In the genomic region with DNA sequence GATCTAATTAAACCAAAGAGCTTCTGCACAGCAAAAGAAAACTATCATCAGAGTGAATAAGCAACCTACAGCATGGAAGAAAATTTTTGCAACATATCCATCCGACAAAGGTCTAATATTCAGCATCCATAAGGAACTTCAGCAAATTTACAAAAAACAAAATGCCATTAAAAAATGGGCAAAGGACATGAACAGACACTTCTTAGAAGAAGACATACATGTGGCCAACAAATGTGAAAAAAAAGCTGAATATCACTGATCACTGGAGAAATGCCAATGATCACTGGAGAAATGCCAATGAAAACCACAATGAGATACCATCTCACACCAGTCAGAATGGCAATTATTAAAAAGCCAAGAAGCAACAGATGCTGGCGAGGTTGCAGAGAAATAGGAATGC, we compare ENCODE assay signal across 29 cellular contexts.
"Had no signal": no experiment of that assay in that cellular context is flagged by ENCODE, and none has a peak within 500 bp of the region (broad histone marks: within the 10 kb centered on the region; RNA-seq: fewer than 3 reads in every experiment).

No MANE protein-coding gene starts in this region.

- H3K27ac Mint-ChIP-seq: activated B cell treated with CpG ODN at 0.5 μM for 24 hours; activated CD8-positive, alpha-beta T cell treated with anti-CD3 and anti-CD28 coated beads for 36 hours; activated naive CD8-positive, alpha-beta T cell; activated T-helper 17 cell treated with anti-CD3 and anti-CD28 coated beads, Interleukin-2, amount 50 U/mL, for 72 hours; effector memory CD8-positive, alpha-beta T cell; T-helper 17 cell; T-helper 2 cell treated with Interferon-gamma antibody and Interleukin-4, amounts not matched to agents 5 μg/mL and 100 μg/mL, for 36 hours had no signal

- H3K4me3 Mint-ChIP-seq: activated B cell treated with CpG ODN at 0.5 μM for 24 hours; activated CD8-positive, alpha-beta T cell treated with anti-CD3 and anti-CD28 coated beads for 36 hours; activated naive CD8-positive, alpha-beta T cell; activated T-cell treated with anti-CD3 and anti-CD28 coated beads, Interleukin-2, amount 50 U/mL, for 4 hours; activated T-helper 17 cell treated with anti-CD3 and anti-CD28 coated beads, Interleukin-2, amount 50 U/mL, for 72 hours; effector memory CD8-positive, alpha-beta T cell; T-helper 17 cell; T-helper 2 cell treated with Interferon-gamma antibody and Interleukin-4, amounts not matched to agents 5 μg/mL and 100 μg/mL, for 36 hours had no signal

- H3K27me3 Mint-ChIP-seq: activated B cell treated with CpG ODN at 0.5 μM for 24 hours; activated CD8-positive, alpha-beta T cell treated with anti-CD3 and anti-CD28 coated beads for 36 hours; activated naive CD8-positive, alpha-beta T cell; activated T-helper 17 cell treated with anti-CD3 and anti-CD28 coated beads, Interleukin-2, amount 50 U/mL, for 72 hours; T-helper 17 cell had no signal

- DNase-seq: activated B cell treated with CpG ODN at 0.5 μM for 24 hours; activated CD4-positive, alpha-beta T cell treated with anti-CD3 and anti-CD28 coated beads for 48 hours; activated CD4-positive, alpha-beta T cell treated with anti-CD3 and anti-CD28 coated beads, Interleukin-2, amount 50 U/mL, for 1 hour; activated CD4-positive, alpha-beta T cell treated with anti-CD3 and anti-CD28 coated beads, Interleukin-2, amount 50 U/mL, for 48 hours; activated CD8-positive, alpha-beta memory T cell treated with anti-CD3 and anti-CD28 coated beads for 24 hours; activated CD8-positive, alpha-beta T cell treated with anti-CD3 and anti-CD28 coated beads for 36 hours; activated effector memory CD4-positive, alpha-beta T cell treated with Interleukin-2 at 50 U/mL for 16 hours; activated gamma-delta T cell treated with Interleukin-2 at 50 U/mL for 16 hours; activated naive CD4-positive, alpha-beta T cell treated with anti-CD3 and anti-CD28 coated beads, Interleukin-2, amount 50 U/mL, for 16 hours; activated naive CD4-positive, alpha-beta T cell treated with Interleukin-2 at 50 U/mL for 16 hours; activated T-cell treated with anti-CD3 and anti-CD28 coated beads, Interleukin-2, amount 50 U/mL, for 4 hours; amygdala; aorta; body of pancreas; caudate nucleus; cortex of kidney; dermis blood vessel endothelial cell; effector CD4-positive, alpha-beta T cell; effector memory CD8-positive, alpha-beta T cell; foreskin keratinocyte; gastrocnemius medialis; heart right ventricle; T-helper 17 cell; T1000; WERI-Rb-1 had no signal

- H3K4me1 Mint-ChIP-seq: activated B cell treated with CpG ODN at 0.5 μM for 24 hours; activated T-helper 17 cell treated with anti-CD3 and anti-CD28 coated beads, Interleukin-2, amount 50 U/mL, for 72 hours; T-helper 17 cell had no signal

- H3K27ac ChIP-seq: body of pancreas, esophagus muscularis mucosa, foreskin keratinocyte, gastrocnemius medialis, heart right ventricle, WERI-Rb-1 had no signal

- H3K4me3 ChIP-seq: body of pancreas, esophagus muscularis mucosa, gastrocnemius medialis, heart right ventricle had no signal

- H3K4me1 ChIP-seq: body of pancreas, esophagus muscularis mucosa, foreskin keratinocyte, gastrocnemius medialis, heart right ventricle had no signal

- H3K27me3 ChIP-seq: body of pancreas, esophagus muscularis mucosa, foreskin keratinocyte, gastrocnemius medialis, heart right ventricle had no signal
